Comparison of ENCODE assay signal across 8 cellular contexts in the genomic region with DNA sequence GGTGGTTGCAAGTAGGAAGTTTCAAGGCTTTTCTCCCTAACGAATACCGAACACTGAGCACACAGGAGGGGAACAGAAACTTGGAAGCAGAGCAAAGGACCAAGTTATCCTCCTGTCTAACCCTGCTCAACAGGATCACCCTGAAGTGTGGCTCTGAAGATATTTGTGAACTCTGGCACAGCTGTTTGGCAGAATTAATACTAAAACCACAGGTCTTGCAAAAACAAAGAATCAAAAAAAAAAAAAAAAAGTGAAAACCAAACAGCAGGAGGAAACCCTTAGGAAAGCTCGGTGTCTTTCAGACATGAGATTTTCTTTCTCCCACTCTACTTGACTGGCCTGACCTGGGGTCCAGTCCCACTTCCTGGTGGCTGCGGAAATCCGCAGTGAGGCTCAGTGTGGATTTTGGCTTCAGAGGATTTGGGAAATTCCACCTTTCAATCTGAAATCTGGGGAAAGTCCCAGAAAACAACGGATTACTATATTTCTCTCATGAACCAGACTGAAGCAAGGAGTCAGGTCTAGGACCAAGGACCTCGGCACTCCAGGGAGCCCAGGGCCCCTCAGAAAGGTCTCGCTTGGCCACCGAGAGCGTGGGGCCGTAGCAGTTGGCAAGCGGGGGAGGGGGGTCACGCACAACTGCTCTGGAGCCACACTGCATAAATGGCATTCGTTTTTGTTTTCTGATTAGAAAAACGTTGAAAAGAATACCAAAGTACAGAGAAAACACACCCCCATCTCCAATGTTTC. TPM values are rescaled to one million over a fixed set of nuclear protein-coding genes. Genes with fewer than 3 reads are reported as not detected.
DNase-seq lines count a peak whose midpoint lies in the region; ATAC-seq and TF ChIP-seq lines count a peak whose summit lies in the region.

No MANE protein-coding gene starts in this region.

- H3K27ac ChIP-seq in PC-3 (ENCODE audit: low read length): 0 out of 2 replicates have a peak overlapping the region, but pooled peaks have one; percentile 3
- H3K27ac ChIP-seq in coronary artery: peak overlapping the region; percentile 74 to 91
- H3K27ac ChIP-seq in testis: peak overlapping the region in 1 of 2 donors; percentile 73

- no peaks in the 10 kb centered on the region for H3K9me2 ChIP-seq in PC-3 (replicated peaks; ENCODE audit: low read length)

- no peaks in the 10 kb centered on the region for H3K27me3 Mint-ChIP-seq in activated CD4-positive, alpha-beta T cell treated with anti-CD3 and anti-CD28 coated beads, Interleukin-2, amount 10 ng/mL, durations not matched to agents 24 days and 14 days

- H3K4me1 ChIP-seq in PC-3 (ENCODE audit: insufficient read depth, low read length) (peaks cover 3% of the 10 kb centered on the region; the same call in 1 of the 2 replicates), testis (no peaks in the 10 kb centered on the region)

- CTCF ChIA-PET in PC-3 (lab: Charles Lee): no interaction called here

- POLR2A ChIA-PET in PC-3 (lab: Charles Lee; ENCODE audit: unreplicated experiment): no interaction called here

- DNase-seq in activated CD4-positive, alpha-beta T cell treated with anti-CD3 and anti-CD28 coated beads, Interleukin-2, amount 10 ng/mL, durations not matched to agents 24 days and 14 days: peak; percentile 74
- no peak for DNase-seq in activated CD4-positive, alpha-beta T cell treated with anti-CD3 and anti-CD28 coated beads, Interleukin-2, amount 50 U/mL, for 1 hour
- peak; percentile 31 for DNase-seq in PC-3
- no peak for DNase-seq in coronary artery (ENCODE audit: low spot score)
- DNase-seq in lower leg skin (ENCODE audit: low spot score in 2 of 2): no peak
- DNase-seq in testis: peak; percentile 30

- TF ChIP-seq POLR2A in lower leg skin (IDR thresholded peaks at IDR 0.05): no peak
- no peak for TF ChIP-seq POLR2A in testis (IDR thresholded peaks at IDR 0.05)

- peak overlapping the region; percentile 95 for H3K4me3 Mint-ChIP-seq in activated CD4-positive, alpha-beta T cell treated with anti-CD3 and anti-CD28 coated beads, Interleukin-2, amount 10 ng/mL, durations not matched to agents 24 days and 14 days

- peaks cover 30% of the 10 kb centered on the region for H3K36me3 Mint-ChIP-seq in activated CD4-positive, alpha-beta T cell treated with anti-CD3 and anti-CD28 coated beads, Interleukin-2, amount 10 ng/mL, durations not matched to agents 24 days and 14 days (ENCODE audit: low read depth)

- WGBS in lower leg skin, 2 donors: 0 to 2% methylated on average over 15 of the region's 15 CpGs
- WGBS in testis, 2 donors: 1% methylated on average over 15 of the region's 15 CpGs

- peaks cover 58% of the 10 kb centered on the region for H3K79me2 ChIP-seq in PC-3 (ENCODE audit: low read length)

- intact Hi-C loops in activated CD4-positive, alpha-beta T cell treated with anti-CD3 and anti-CD28 coated beads, Interleukin-2, amount 10 ng/mL, durations not matched to agents 24 days and 14 days (cut with micrococcal nuclease): loop anchor here (1.0 to 5.0 kb wide), 4 partner anchors 14 to 1262 kb away; a partner anchor contains a TSS
- intact Hi-C loops in PC-3 (cut with micrococcal nuclease): no loop called here
- intact Hi-C loops in lower leg skin (cut with DNase I; ENCODE audit: low total_unique reads): no loop called here
- intact Hi-C loops in testis (cut with DNase I; ENCODE audit: low total_unique reads): no loop called here

- TSS peak; percentile 50 for BruUV-seq in PC-3 (replicated peaks; lab: Mats Ljungman, UMichigan)

- H3K27ac Mint-ChIP-seq in activated CD4-positive, alpha-beta T cell treated with anti-CD3 and anti-CD28 coated beads, Interleukin-2, amount 10 ng/mL, durations not matched to agents 24 days and 14 days: peak overlapping the region; percentile 94

- H3K9ac ChIP-seq in PC-3 (ENCODE audit: low read length): peak overlapping the region; percentile 75

- ATAC-seq in PC-3 (peak; percentile 25), HG02763 (IDR thresholded peaks at IDR 0.05; ENCODE audit: unreplicated experiment) (no peak), HG03378 (IDR thresholded peaks at IDR 0.05; ENCODE audit: unreplicated experiment) (no peak)

- no peaks in the 10 kb centered on the region for H4K20me1 ChIP-seq in PC-3 (ENCODE audit: low read length)

- H2AFZ ChIP-seq in PC-3 (ENCODE audit: low read length): peak overlapping the region; percentile 94

- H3K27me3 ChIP-seq in PC-3 (ENCODE audit: low read length) (no peaks in the 10 kb centered on the region), testis (no peaks in the 10 kb centered on the region)

- peaks cover 77% of the 10 kb centered on the region for H3K4me1 Mint-ChIP-seq in activated CD4-positive, alpha-beta T cell treated with anti-CD3 and anti-CD28 coated beads, Interleukin-2, amount 10 ng/mL, durations not matched to agents 24 days and 14 days

- TF ChIP-seq CTCF in PC-3 (conservative IDR thresholded peaks at IDR 0.05; ENCODE audit: low read depth, low read length) (no peak), coronary artery (IDR thresholded peaks at IDR 0.05) (no peak), lower leg skin (IDR thresholded peaks at IDR 0.05) (no peak), testis (IDR thresholded peaks at IDR 0.05) (no peak)

- H3K4me3 ChIP-seq in PC-3 (ENCODE audit: low read length) (peak overlapping the region; percentile 96), coronary artery (peak overlapping the region; percentile 97), lower leg skin (ENCODE audit: low read depth, poor library complexity, severe bottlenecking) (peak overlapping the region; percentile 65), testis (peak overlapping the region; percentile 65 to 68)

- no peaks in the 10 kb centered on the region for H3K9me3 ChIP-seq in PC-3 (ENCODE audit: low read length)
- no peaks in the 10 kb centered on the region for H3K9me3 ChIP-seq in testis

- no peaks in the 10 kb centered on the region for H3K9me3 Mint-ChIP-seq in activated CD4-positive, alpha-beta T cell treated with anti-CD3 and anti-CD28 coated beads, Interleukin-2, amount 10 ng/mL, durations not matched to agents 24 days and 14 days

- H3K4me2 ChIP-seq in PC-3 (ENCODE audit: low read length): peak overlapping the region; percentile 99

- no peaks in the 10 kb centered on the region for H3F3A ChIP-seq in PC-3 (ENCODE audit: low read length, unreplicated experiment)

- H3K36me3 ChIP-seq in PC-3 (ENCODE audit: low read depth, low read length) (no peaks in the 10 kb centered on the region; the same call in 1 of the 2 replicates), testis (ENCODE audit: low read depth, missing control alignments) (no peaks in the 10 kb centered on the region)

RNA-seq across cellular contexts. Expression of a gene that starts 0.9 kb away (rescaled TPM):
- total RNA-seq in activated CD4-positive, alpha-beta T cell treated with anti-CD3 and anti-CD28 coated beads, Interleukin-2, amount 10 ng/mL, durations not matched to agents 24 days and 14 days: 27.1 and 27.9 TPM in 2 replicates
- total RNA-seq in PC-3 (2014; rRNA removed) (9.4 and 12.5 TPM in 2 replicates), lower leg skin (10 to 100 TPM in 3 of 4 donors, 1 to 10 TPM in 1; 8.8 to 21.9 (median 14.9) TPM), testis (1 to 10 TPM; 1.7 to 2.8 TPM)
- 3.3 TPM for polyA plus RNA-seq in testis (ENCODE audit: insufficient read depth, low read depth, low replicate concordance)

RNA-seq across cellular contexts. Expression of a gene that starts 12.3 kb away (rescaled TPM):
- 8.8 and 9.1 TPM in 2 replicates for total RNA-seq in activated CD4-positive, alpha-beta T cell treated with anti-CD3 and anti-CD28 coated beads, Interleukin-2, amount 10 ng/mL, durations not matched to agents 24 days and 14 days
- total RNA-seq in PC-3 (2014; rRNA removed) (4.2 and 4.3 TPM in 2 replicates), lower leg skin (10 to 100 TPM; 15.9 to 24.0 (median 19.7) TPM), testis (10 to 100 TPM in 1 of 2 donors, 1 to 10 TPM in 1; 9.7 to 12.5 TPM)
- polyA plus RNA-seq in testis (ENCODE audit: insufficient read depth, low read depth, low replicate concordance): 5.2 TPM

RNA-seq across cellular contexts. Expression of a gene that starts 53.2 kb away (rescaled TPM):
- total RNA-seq in activated CD4-positive, alpha-beta T cell treated with anti-CD3 and anti-CD28 coated beads, Interleukin-2, amount 10 ng/mL, durations not matched to agents 24 days and 14 days: 20.5 and 27.0 TPM in 2 replicates
- total RNA-seq in PC-3 (2014; rRNA removed): 21.3 and 34.6 TPM in 2 replicates
- total RNA-seq in lower leg skin: 10 to 100 TPM; 12.9 to 24.9 (median 17.4) TPM
- total RNA-seq in testis: 10 to 100 TPM; 24.6 to 29.4 TPM
- polyA plus RNA-seq in testis (ENCODE audit: insufficient read depth, low read depth, low replicate concordance): 22.6 TPM

Comparison
In these comparisons a context has a peak if more than half of its experiments do, and no peak if none do; other contexts are left out.
1. DNase-seq: peak in activated CD4-positive, alpha-beta T cell treated with anti-CD3 and anti-CD28 coated beads, Interleukin-2, amount 10 ng/mL, durations not matched to agents 24 days and 14 days (single experiment), PC-3 (single experiment) and testis (single experiment); none in activated CD4-positive, alpha-beta T cell treated with anti-CD3 and anti-CD28 coated beads, Interleukin-2, amount 50 U/mL, for 1 hour (single experiment), coronary artery (single experiment) and lower leg skin (0 of 2).
2. Peak in every context shown above with its lines, with median percentiles within 50 percentile points of each other: H3K4me3 ChIP-seq.